Comparison of ENCODE assay signal across 15 cellular contexts in genomic region chr9:135020481-135021392, GRCh38.
A peak's percentile ranks its signal among the peaks of the same experiment; 100 is the strongest.
DNase-seq lines count a peak whose midpoint lies in the region; ATAC-seq, FAIRE-seq and TF ChIP-seq lines count a peak whose summit lies in the region.
"Had no signal": no experiment of that assay in that cellular context is flagged by ENCODE, and none has a peak within 500 bp of the region (broad histone marks: within the 10 kb centered on the region; RNA-seq: fewer than 3 reads in every experiment).

No MANE protein-coding gene starts in this region.

- 61% methylated on average over 24 of the region's 24 CpGs for WGBS in right cardiac atrium
- WGBS in H1 (ENCODE audit: extremely low coverage in 1 of 2, insufficient coverage in 1 of 2, insufficient read length in 1 of 2, insufficient replicate concordance in 2 of 2, low coverage in 1 of 2, low lambda C conversion rate in 2 of 2, missing lambda C conversion rate in 1 of 2), 2 experiments: 94% methylated on average over 18 of the region's 24 CpGs; no CpG with 5 or more reads in 1 of the 2 experiments

- no peaks in the 10 kb centered on the region for H3K4me1 ChIP-seq in right cardiac atrium (ENCODE audit: control insufficient read depth, insufficient read depth, low read length)
- no peaks in the 10 kb centered on the region for H3K4me1 ChIP-seq in H1 (replicated peaks in 1 of 4; ENCODE audit: control insufficient read depth in 3 of 4, insufficient read depth in 4 of 4, low read length in 3 of 4)
- H3K4me1 ChIP-seq in osteoblast (ENCODE audit: insufficient read depth, low read length): no peaks in the 10 kb centered on the region
- H3K4me1 ChIP-seq: Caco-2, HAP-1 had no signal

- H3K79me2 ChIP-seq in H1 (ENCODE audit: control insufficient read depth in 1 of 2, insufficient read depth in 2 of 2, low read length in 2 of 2) (no peaks in the 10 kb centered on the region), osteoblast (ENCODE audit: insufficient read depth, low read length) (no peaks in the 10 kb centered on the region)

- no peak for TF ChIP-seq EP300 in H1 (IDR thresholded peaks at IDR 0.05; ENCODE audit: borderline replicate concordance in 1 of 2, low read depth in 2 of 2, low read length in 2 of 2)

- H3K4me3 ChIP-seq in right cardiac atrium (ENCODE audit: low read length) (no peak overlapping the region), H1 (ENCODE audit: extremely low read depth in 1 of 4, insufficient read depth in 2 of 4, low read depth in 3 of 4, low read length in 4 of 4) (no peak overlapping the region), osteoblast (ENCODE audit: insufficient read depth, low read length) (no peak overlapping the region)
- H3K4me3 ChIP-seq: HAP-1 had no signal

- no peak overlapping the region for H3K14ac ChIP-seq in H1 (ENCODE audit: insufficient read length)

- ATAC-seq in right cardiac atrium (no peak), HG03460 (IDR thresholded peaks at IDR 0.05; ENCODE audit: unreplicated experiment) (no peak), HG03571 (IDR thresholded peaks at IDR 0.05; ENCODE audit: unreplicated experiment) (no peak)

- H2BK120ac ChIP-seq in H1 (replicated peaks; ENCODE audit: low read depth, low read length): no peak overlapping the region

- H3K36me3 ChIP-seq in H1 (ENCODE audit: control insufficient read depth in 2 of 4, insufficient read depth in 4 of 4, low read length in 3 of 4) (no peaks in the 10 kb centered on the region), osteoblast (ENCODE audit: insufficient read depth, low read length) (no peaks in the 10 kb centered on the region)
- H3K36me3 ChIP-seq: HAP-1 had no signal

- no peak overlapping the region for H2BK20ac ChIP-seq in H1 (ENCODE audit: low read length)

- H4K91ac ChIP-seq in H1 (replicated peaks; ENCODE audit: insufficient read length, low read length): no peak overlapping the region

- H3K56ac ChIP-seq in H1 (replicated peaks; ENCODE audit: insufficient read length, low read depth, low read length): no peak overlapping the region

- H4K20me1 ChIP-seq in H1 (replicated peaks in 1 of 2; ENCODE audit: control insufficient read depth in 1 of 2, insufficient read depth in 2 of 2, low read length in 2 of 2) (no peaks in the 10 kb centered on the region), osteoblast (ENCODE audit: insufficient read depth, low read length) (no peaks in the 10 kb centered on the region)

- no peaks in the 10 kb centered on the region for H3K27me3 ChIP-seq in right cardiac atrium (ENCODE audit: control insufficient read depth, insufficient read depth)
- H3K27me3 ChIP-seq in H1 (replicated peaks in 1 of 4; ENCODE audit: control insufficient read depth in 3 of 4, extremely low read depth in 1 of 4, insufficient read depth in 3 of 4, low read length in 3 of 4): no peaks in the 10 kb centered on the region
- H3K27me3 ChIP-seq in osteoblast (ENCODE audit: insufficient read depth, low read length): peaks cover 4% of the 10 kb centered on the region

- H3K4me2 ChIP-seq in H1 (ENCODE audit: insufficient read depth in 1 of 2, low read depth in 2 of 2, low read length in 2 of 2) (no peak overlapping the region), osteoblast (ENCODE audit: insufficient read depth, low read length) (no peak overlapping the region)

- intact Hi-C loops in cardiac septum (cut with DNase I): no loop called here
- intact Hi-C loops in right cardiac atrium (cut with DNase I): no loop called here

- H2AFZ ChIP-seq in H1 (ENCODE audit: low read length) (no peak overlapping the region), osteoblast (ENCODE audit: low read length) (no peak overlapping the region)

- no peak overlapping the region for H2BK12ac ChIP-seq in H1 (ENCODE audit: low read depth, low read length)

- H4K8ac ChIP-seq in H1 (ENCODE audit: extremely low read depth, insufficient read depth, low read length): 0 out of 2 replicates have a peak overlapping the region, but pooled peaks have one; percentile 35

- TF ChIP-seq CTCF in H1 (IDR thresholded peaks at IDR 0.05; ENCODE audit: control extremely low read depth in 1 of 3, insufficient read depth in 1 of 3, low read depth in 1 of 3, low read length in 3 of 3): no peak
- TF ChIP-seq CTCF in osteoblast (IDR thresholded peaks at IDR 0.05; ENCODE audit: extremely low read depth, low read depth, low read length): no peak

- no peak for TF ChIP-seq RAD21 in H1 (IDR thresholded peaks at IDR 0.05 in 1 of 2, conservative IDR thresholded peaks at IDR 0.05 in 1 of 2; ENCODE audit: low read depth in 2 of 2, low read length in 2 of 2)

- H4K5ac ChIP-seq in H1 (ENCODE audit: insufficient read length, low read depth, low read length): no peak overlapping the region

- no peak overlapping the region for H2AK5ac ChIP-seq in H1 (ENCODE audit: low read depth, low read length)

- POLR2A ChIA-PET in H1 (lab: Charles Lee; ENCODE audit: partially characterized antibody): no interaction called here

- H3K9ac ChIP-seq in H1 (replicated peaks in 1 of 4; ENCODE audit: extremely low read depth in 1 of 4, low read depth in 3 of 4, low read length in 3 of 4): no peak overlapping the region

- peak; percentile 66 for DNase-seq in cardiac septum (ENCODE audit: low spot score)
- no peak for DNase-seq in right cardiac atrium
- no peak for DNase-seq in H1 (ENCODE audit: low read depth in 1 of 2, low spot score in 2 of 2)
- peak; percentile 78 for DNase-seq in osteoblast (ENCODE audit: insufficient read length, low spot score, missing footprints)
- DNase-seq: Caco-2; CD4-positive, alpha-beta T cell had no signal

- no peak for FAIRE-seq in H1 (lab: Jason Lieb, UNC)
- FAIRE-seq: D721Med, G401.6, GM12891, GM19239 had no signal

- no peak overlapping the region for H2BK5ac ChIP-seq in H1 (ENCODE audit: low read depth, low read length)

- no peaks in the 10 kb centered on the region for H3K9me3 ChIP-seq in right cardiac atrium (ENCODE audit: control insufficient read depth, low read length)
- no peaks in the 10 kb centered on the region for H3K9me3 ChIP-seq in H1 (ENCODE audit: insufficient read depth in 2 of 2, low read depth in 1 of 2, low read length in 1 of 2)
- H3K9me3 ChIP-seq in osteoblast (ENCODE audit: low read depth, low read length): no peaks in the 10 kb centered on the region

- H3K23me2 ChIP-seq in H1 (ENCODE audit: low read depth, low read length): no peaks in the 10 kb centered on the region

- H3K4ac ChIP-seq in H1 (replicated peaks; ENCODE audit: insufficient read length, low read depth, low read length): no peak overlapping the region

- no peak overlapping the region for H2BK15ac ChIP-seq in H1 (ENCODE audit: low read length)

- CTCF ChIA-PET in H1 (lab: Charles Lee; ENCODE audit: partially characterized antibody): interaction anchor here (1.4 to 2.5 kb wide), 2 partner anchors 9 to 17 kb away, joined by 3 to 8 read pairs; no protein-coding TSS in a partner anchor

- 0 out of 2 replicates have a peak, but pooled peaks cover 2% of the 10 kb centered on the region for H3K79me1 ChIP-seq in H1 (ENCODE audit: low read depth, low read length)

- no peak overlapping the region for H3K23ac ChIP-seq in H1 (ENCODE audit: insufficient read length)

- no peak overlapping the region for H3K18ac ChIP-seq in H1 (ENCODE audit: extremely low read depth, low read length)

- H3K27ac ChIP-seq in right cardiac atrium (ENCODE audit: low read length): no peak overlapping the region
- H3K27ac ChIP-seq in H1 (ENCODE audit: low read depth, low read length): no peak overlapping the region
- H3K27ac ChIP-seq in osteoblast (ENCODE audit: low read depth, low read length): no peak overlapping the region
- H3K27ac ChIP-seq: C4-2B, HL-60 had no signal

- no peak for TF ChIP-seq POLR2A in H1 (IDR thresholded peaks at IDR 0.05; ENCODE audit: control extremely low read depth in 1 of 2, low read depth in 2 of 2, low read length in 2 of 2)

TF ChIP-seq in H1, 55 proteins besides CTCF, POLR2A, EP300 and RAD21:
- TF ChIP-seq SIN3A (conservative IDR thresholded peaks at IDR 0.05 in 1 of 2, IDR thresholded peaks at IDR 0.05 in 1 of 2; ENCODE audit: low read depth in 1 of 2, low read length in 2 of 2) (no peak), KDM1A (IDR thresholded peaks at IDR 0.05; ENCODE audit: borderline replicate concordance, low read length) (no peak)

Comparison
In these comparisons a context has a peak if more than half of its experiments do, and no peak if none do; other contexts are left out.
1. DNase-seq: peak in cardiac septum (single experiment) and osteoblast (single experiment); none in right cardiac atrium (0 of 3) and H1 (0 of 2).